1 cellular context compared by ENCODE assay signal in genomic region chr10:4144802-4145201, GRCh38.
TF ChIP-seq lines count a peak whose summit lies in the region.

No MANE protein-coding gene starts in this region.

TF ChIP-seq in H1, 55 proteins besides CTCF, POLR2A, EP300 and RAD21:
- no peak for TF ChIP-seq SUZ12 (IDR thresholded peaks at IDR 0.05; ENCODE audit: low read length)
